In genomic region chr1:66380452-66381212, GRCh38 we compare ENCODE assay signal across 8 cellular contexts.
A peak's percentile ranks its signal among the peaks of the same experiment; 100 is the strongest.
DNase-seq lines count a peak whose midpoint lies in the region; ATAC-seq and TF ChIP-seq lines count a peak whose summit lies in the region.
"Had no signal": no experiment of that assay in that cellular context is flagged by ENCODE, and none has a peak within 500 bp of the region (broad histone marks: within the 10 kb centered on the region; RNA-seq: fewer than 3 reads in every experiment).

No MANE protein-coding gene starts in this region.

- DNase-seq in GM23338 (ENCODE audit: low spot score), result no peak
- peak; percentile 74 for DNase-seq in NAMALWA (ENCODE audit: low spot score)
- peak; percentile 26 to 49 for DNase-seq in left colon
- DNase-seq in DMS153 treated with DMSO at 0.1 percent for 48 hours (lab: John Stamatoyannopoulos, UW; ENCODE audit: unreplicated experiment), result no peak
- DNase-seq in HCEC 1CT, result no peak
- no peak for DNase-seq in NCI-H510A (lab: John Stamatoyannopoulos, UW)

- H3K4me2 ChIP-seq in GM23338, result peak overlapping the region; percentile 70; the same call in 1 of the 2 replicates

- H3F3A ChIP-seq in GM23338 (replicated peaks; ENCODE audit: low read depth), result no peaks in the 10 kb centered on the region

- H3K4me3 ChIP-seq in GM23338, result no peak overlapping the region
- H3K4me3 ChIP-seq: SJSA1 had no signal

- H3K4me1 Mint-ChIP-seq in GM23338, result peaks cover 11% of the 10 kb centered on the region

- no peak overlapping the region for H3K27ac Mint-ChIP-seq in GM23338

- peak overlapping the region; percentile 14; the same call in 1 of the 2 replicates for H2AFZ ChIP-seq in GM23338

- no peaks in the 10 kb centered on the region for H4K20me1 ChIP-seq in GM23338 (replicated peaks; ENCODE audit: insufficient read depth)

- peak; percentile 95 for ATAC-seq in GM18907 (IDR thresholded peaks at IDR 0.05; ENCODE audit: unreplicated experiment)
- ATAC-seq in GM23338, result no peak
- peak; percentile 51 for ATAC-seq in left colon

- H3K4me3 Mint-ChIP-seq in GM23338, result no peak overlapping the region

- no peak overlapping the region for H3K27ac ChIP-seq in GM23338 (ENCODE audit: low read depth)
- H3K27ac ChIP-seq: SJSA1 had no signal

- peaks cover 36% of the 10 kb centered on the region for H3K9me3 Mint-ChIP-seq in GM23338

- H3K36me3 ChIP-seq in GM23338 (ENCODE audit: insufficient read depth), result peaks cover 14% of the 10 kb centered on the region
- H3K36me3 ChIP-seq: SJSA1 had no signal

- no peaks in the 10 kb centered on the region for H3K27me3 ChIP-seq in GM23338 (ENCODE audit: insufficient read depth)
- H3K27me3 ChIP-seq: SJSA1 had no signal

- peaks cover 3% of the 10 kb centered on the region; the same call in 1 of the 2 replicates for H3K9me2 ChIP-seq in GM23338 (ENCODE audit: insufficient read depth)

- no peak for TF ChIP-seq CTCF in GM23338 (conservative IDR thresholded peaks at IDR 0.05; ENCODE audit: low read depth in 2 of 2)

- H3K27me3 Mint-ChIP-seq in GM23338 (ENCODE audit: insufficient read depth, low read depth, poor library complexity), result no peaks in the 10 kb centered on the region

- H3K36me3 Mint-ChIP-seq in GM23338 (ENCODE audit: low read depth), result peaks cover 32% of the 10 kb centered on the region

- intact Hi-C loops in left colon (cut with DNase I, micrococcal nuclease), result no loop called here

- H3K79me2 ChIP-seq in GM23338 (replicated peaks; ENCODE audit: insufficient read depth), result no peaks in the 10 kb centered on the region

- H3K4me1 ChIP-seq in GM23338 (ENCODE audit: insufficient read depth), result peaks cover 11% of the 10 kb centered on the region
- H3K4me1 ChIP-seq: SJSA1 had no signal

TF ChIP-seq in GM23338, 12 proteins besides CTCF, POLR2A, EP300 and RAD21:
- no peak for TF ChIP-seq ETS1 (IDR thresholded peaks at IDR 0.05)
- TF ChIP-seq ZNF331 (CRISPR knock-in tag; IDR thresholded peaks at IDR 0.05; ENCODE audit: low read depth), result no peak
- no peak for TF ChIP-seq STAT1 (IDR thresholded peaks at IDR 0.05; ENCODE audit: unreplicated experiment)

Comparison
In these comparisons a context has a peak if more than half of its experiments do, and no peak if none do; other contexts are left out.
1. DNase-seq: peak in NAMALWA (single experiment) and left colon (2 of 2); none in GM23338 (single experiment), DMS153 treated with DMSO at 0.1 percent for 48 hours (single experiment), HCEC 1CT (single experiment) and NCI-H510A (single experiment).